In genomic region chr2:196046123-196046917, GRCh38 we compare ENCODE assay signal across 11 cellular contexts. TPM values are rescaled to one million over a fixed set of nuclear protein-coding genes. Genes with fewer than 3 reads are reported as not detected.
A peak's percentile ranks its signal among the peaks of the same experiment; 100 is the strongest.
DNase-seq lines count a peak whose midpoint lies in the region; ATAC-seq and TF ChIP-seq lines count a peak whose summit lies in the region.
"Had no signal": no experiment of that assay in that cellular context is flagged by ENCODE, and none has a peak within 500 bp of the region (broad histone marks: within the 10 kb centered on the region; RNA-seq: fewer than 3 reads in every experiment).

No MANE protein-coding gene starts in this region.

- no peak overlapping the region for H3K4me2 ChIP-seq in PC-9

- H3K27ac ChIP-seq in PC-9: no peak overlapping the region
- H3K27ac ChIP-seq: SJCRH30 had no signal

- H3K4me3 Mint-ChIP-seq in T-helper 17 cell: no peak overlapping the region
- H3K4me3 Mint-ChIP-seq: activated CD4-positive, alpha-beta T cell treated with anti-CD3 and anti-CD28 coated beads for 36 hours had no signal

- DNase-seq in A172 (ENCODE audit: low spot score) (peak; percentile 87), amniotic stem cell (lab: John Stamatoyannopoulos, UW) (peak; percentile 15), occipital lobe (lab: John Stamatoyannopoulos, UW) (no peak), PC-9 (no peak), T-helper 17 cell (no peak)
- DNase-seq: activated CD4-positive, alpha-beta T cell treated with anti-CD3 and anti-CD28 coated beads for 36 hours; NCI-H2227 treated with DMSO at 0.1 percent for 48 hours had no signal

- no peak overlapping the region for H3K4me3 ChIP-seq in PC-9
- H3K4me3 ChIP-seq: SJCRH30 had no signal

- TF ChIP-seq CTCF in PC-9 (conservative IDR thresholded peaks at IDR 0.05): no peak

- peaks cover 32% of the 10 kb centered on the region for H3K27me3 Mint-ChIP-seq in T-helper 17 cell

- H2AFZ ChIP-seq in PC-9: no peak overlapping the region

- peaks cover 2% of the 10 kb centered on the region for H3K36me3 Mint-ChIP-seq in T-helper 17 cell (ENCODE audit: low read depth)

- intact Hi-C loops in PC-9 (cut with micrococcal nuclease; ENCODE audit: unreplicated experiment): no loop called here

- no peaks in the 10 kb centered on the region for H3K4me1 ChIP-seq in PC-9 (replicated peaks; ENCODE audit: insufficient read depth)
- H3K4me1 ChIP-seq: SJCRH30 had no signal

- H3K79me2 ChIP-seq in PC-9 (ENCODE audit: low read depth): no peaks in the 10 kb centered on the region

- no peaks in the 10 kb centered on the region for H3F3A ChIP-seq in PC-9 (ENCODE audit: insufficient read depth, low read depth)

- no TSS peak for BruUV-seq in PC-9 (replicated peaks; lab: Mats Ljungman, UMichigan)

- H3K27me3 ChIP-seq in PC-9 (ENCODE audit: insufficient read depth, low read depth): no peaks in the 10 kb centered on the region
- H3K27me3 ChIP-seq: SJCRH30 had no signal

- H3K9me2 ChIP-seq in PC-9 (ENCODE audit: insufficient read depth): no peaks in the 10 kb centered on the region

- no peaks in the 10 kb centered on the region for H3K36me3 ChIP-seq in PC-9 (ENCODE audit: low read depth)
- H3K36me3 ChIP-seq: SJCRH30 had no signal

- ATAC-seq in GM19438 (IDR thresholded peaks at IDR 0.05; ENCODE audit: low read depth, unreplicated experiment): peak; percentile 59
- peak; percentile 66 for ATAC-seq in HG03135 (IDR thresholded peaks at IDR 0.05; ENCODE audit: unreplicated experiment)
- ATAC-seq in HG03196 (IDR thresholded peaks at IDR 0.05; ENCODE audit: unreplicated experiment): no peak
- ATAC-seq in T-helper 17 cell: no peak
- ATAC-seq: activated CD4-positive, alpha-beta T cell treated with anti-CD3 and anti-CD28 coated beads for 36 hours had no signal

- no peaks in the 10 kb centered on the region for H4K20me1 ChIP-seq in PC-9 (ENCODE audit: insufficient read depth)

- CTCF ChIA-PET in PC-9 (lab: Charles Lee): no interaction called here

- POLR2A ChIA-PET in PC-9 (lab: Charles Lee; ENCODE audit: unreplicated experiment): no interaction called here

- H3K4me1 Mint-ChIP-seq in T-helper 17 cell: no peaks in the 10 kb centered on the region
- H3K4me1 Mint-ChIP-seq: activated CD4-positive, alpha-beta T cell treated with anti-CD3 and anti-CD28 coated beads for 36 hours had no signal

- H3K9me3 ChIP-seq in PC-9 (ENCODE audit: insufficient read depth, low read depth) (no peaks in the 10 kb centered on the region), T-helper 17 cell (ENCODE audit: control insufficient read depth, low read length, poor library complexity, severe bottlenecking) (no peaks in the 10 kb centered on the region)
- H3K9me3 ChIP-seq: SJCRH30 had no signal

- H3K27ac Mint-ChIP-seq in T-helper 17 cell: no peak overlapping the region
- H3K27ac Mint-ChIP-seq: activated CD4-positive, alpha-beta T cell treated with anti-CD3 and anti-CD28 coated beads for 36 hours had no signal

RNA-seq across cellular contexts. Expression of gene DNAH7, which starts 22.3 kb away (rescaled TPM):
- total RNA-seq in A172 (2014; rRNA removed; shearing (Covaris generic)): 0.40 and 0.55 TPM in 2 replicates
- total RNA-seq in occipital lobe (16.5 TPM), PC-9 (2021) (2.2 and 3.8 TPM in 2 replicates), T-helper 17 cell (under 1 TPM in 1 of 2 donors, not detected in 1; 0.37 TPM)
- total RNA-seq: activated CD4-positive, alpha-beta T cell treated with anti-CD3 and anti-CD28 coated beads for 36 hours had no signal

Comparison
In these comparisons a context has a peak if more than half of its experiments do, and no peak if none do; other contexts are left out.
1. DNase-seq: peak in A172 (single experiment) and amniotic stem cell (single experiment); none in occipital lobe (single experiment), PC-9 (0 of 2) and T-helper 17 cell (0 of 3).
2. ATAC-seq: peak in GM19438 (single experiment) and HG03135 (single experiment); none in HG03196 (single experiment) and T-helper 17 cell (single experiment).